8 cellular contexts compared by ENCODE assay signal in genomic region chr4:8228319-8229250, GRCh38. TPM values are rescaled to one million over a fixed set of nuclear protein-coding genes. Genes with fewer than 3 reads are reported as not detected.
DNase-seq lines count a peak whose midpoint lies in the region; ATAC-seq and TF ChIP-seq lines count a peak whose summit lies in the region.

No MANE protein-coding gene starts in this region.

- no peak overlapping the region for H3K4me3 ChIP-seq in vagina

- H3K27me3 ChIP-seq in vagina = no peaks in the 10 kb centered on the region

- peaks cover 0 to 10% of the 10 kb centered on the region in 2 donors for H3K36me3 ChIP-seq in vagina

- TF ChIP-seq CTCF in vagina (IDR thresholded peaks at IDR 0.05) = no peak

- peaks cover 25% of the 10 kb centered on the region for H3K4me1 ChIP-seq in vagina

- peak overlapping the region; percentile 31 for H3K27ac ChIP-seq in vagina

- H3K9me3 ChIP-seq in vagina = no peaks in the 10 kb centered on the region

- no peak for TF ChIP-seq POLR2A in vagina (IDR thresholded peaks at IDR 0.05)

- DNase-seq in NCI-H460 (ENCODE audit: extremely low read depth, low read depth) (peak; percentile 18), activated T-cell treated with anti-CD3 and anti-CD28 coated beads for 24 hours (ENCODE audit: low read depth) (peak; percentile 76), fibroblast of gingiva (ENCODE audit: low read depth) (peak; percentile 76), pulmonary artery endothelial cell (ENCODE audit: low read depth, low spot score) (peak; percentile 88), vagina (ENCODE audit: extremely low spot score in 2 of 2) (no peak), dedifferentiated amniotic fluid mesenchymal stem cell (ENCODE audit: extremely low spot score) (no peak)

- ATAC-seq in GM18502 (IDR thresholded peaks at IDR 0.05; ENCODE audit: poor library complexity, unreplicated experiment) (peak; percentile 74), HG02759 (IDR thresholded peaks at IDR 0.05; ENCODE audit: unreplicated experiment) (peak; percentile 77)

- intact Hi-C loops in vagina (cut with DNase I) = no loop called here

RNA-seq across cellular contexts. Expression of gene SH3TC1, which starts 29.5 kb away (rescaled TPM):
- total RNA-seq in NCI-H460 (2014; rRNA removed; shearing (Covaris generic)) = 2.9 and 8.9 TPM in 2 replicates
- polyA plus RNA-seq in NCI-H460 (2014; cell fraction: nucleus; rRNA removed) = 2.5 and 9.7 TPM in 2 replicates
- total RNA-seq in pulmonary artery endothelial cell (145 and 203 TPM in 2 replicates), vagina (50.6 TPM)

RNA-seq across cellular contexts. Expression of gene HTRA3, which starts 41.0 kb away (rescaled TPM):
- total RNA-seq in NCI-H460 (2014; rRNA removed; shearing (Covaris generic)) = not detected in 2 replicates
- 0.25 TPM in 1 of 2 replicates, not detected in the other for polyA plus RNA-seq in NCI-H460 (2014; cell fraction: nucleus; rRNA removed)
- total RNA-seq in pulmonary artery endothelial cell (3.3 and 6.5 TPM in 2 replicates), vagina (33.1 TPM)

Comparison
In these comparisons a context has a peak if more than half of its experiments do, and no peak if none do; other contexts are left out.
1. DNase-seq: peak in NCI-H460 (single experiment), activated T-cell treated with anti-CD3 and anti-CD28 coated beads for 24 hours (single experiment), fibroblast of gingiva (single experiment) and pulmonary artery endothelial cell (single experiment); none in vagina (0 of 2) and dedifferentiated amniotic fluid mesenchymal stem cell (single experiment).